8 cellular contexts compared by ENCODE assay signal in the genomic region with DNA sequence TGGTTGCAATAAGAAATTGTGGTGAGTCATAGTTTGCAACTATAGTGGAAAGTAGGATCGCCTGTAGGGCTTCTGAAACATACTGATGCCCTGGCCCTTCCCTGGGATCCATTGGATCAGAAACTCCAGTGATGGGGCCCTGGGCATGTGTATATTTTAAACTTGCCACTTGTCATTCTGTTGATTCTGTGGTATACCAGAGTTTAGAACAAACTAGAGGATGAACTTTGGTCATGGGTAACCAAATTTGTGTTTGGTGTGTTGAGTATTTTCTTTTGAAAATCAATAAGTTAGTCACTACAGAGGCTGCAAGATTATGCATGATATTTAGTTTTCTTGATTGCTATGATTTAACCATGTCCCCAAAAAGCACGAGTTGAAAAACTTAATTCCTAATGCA.
"Had no signal": no experiment of that assay in that cellular context is flagged by ENCODE, and none has a peak within 500 bp of the region (broad histone marks: within the 10 kb centered on the region; RNA-seq: fewer than 3 reads in every experiment).

No MANE protein-coding gene starts in this region.

- H3K4me3 Mint-ChIP-seq: HFFc6 had no signal

- H3K4me1 ChIP-seq: HAP-1 had no signal

- H3K27ac ChIP-seq: GM23248, HL-60 had no signal

- H3K4me3 ChIP-seq: GM23248, HAP-1 had no signal

- H3K27ac Mint-ChIP-seq: HFFc6 had no signal

- H3K9ac ChIP-seq: GM23248 had no signal

- ATAC-seq: HCT116 had no signal

- H3K36me3 ChIP-seq: HAP-1 had no signal

- H3K9me3 ChIP-seq: HAP-1 had no signal

- DNase-seq: GM23248, GOT3, H7, HFFc6, IMR-90 had no signal

- H2AFZ ChIP-seq: GM23248 had no signal
